In the genomic region with DNA sequence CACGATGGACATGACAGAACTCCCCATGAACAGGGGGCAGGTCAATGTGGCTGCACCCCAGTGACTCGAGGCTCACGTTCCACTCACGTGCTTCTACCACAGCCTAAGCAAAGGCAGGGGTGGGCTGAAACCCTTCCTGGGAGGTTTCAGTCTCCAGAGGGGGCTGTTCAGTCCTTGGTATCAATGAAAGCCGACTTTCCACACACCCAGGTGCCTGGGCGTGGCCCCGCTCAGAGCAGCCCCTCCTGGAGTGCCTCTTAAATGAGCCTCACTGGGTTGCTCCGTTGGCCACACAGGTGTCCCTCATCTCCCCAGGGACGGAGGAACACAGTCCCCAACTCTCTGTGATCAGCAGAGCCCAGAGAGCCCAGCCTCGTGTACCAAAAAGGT, we compare ENCODE assay signal across 13 cellular contexts.
DNase-seq lines count a peak whose midpoint lies in the region; ATAC-seq and TF ChIP-seq lines count a peak whose summit lies in the region.
"Had no signal": no experiment of that assay in that cellular context is flagged by ENCODE, and none has a peak within 500 bp of the region (broad histone marks: within the 10 kb centered on the region; RNA-seq: fewer than 3 reads in every experiment).

No MANE protein-coding gene starts in this region.

- H3K4me3 Mint-ChIP-seq in neural crest cell = no peak overlapping the region
- H3K4me3 Mint-ChIP-seq: activated naive CD4-positive, alpha-beta T cell treated with anti-CD3 and anti-CD28 coated beads, Interleukin-2, amount 10 ng/mL, durations not matched to agents 7 days and 5 days; memory B cell had no signal

- H3K27me3 Mint-ChIP-seq in neural crest cell (ENCODE audit: low read depth) = no peaks in the 10 kb centered on the region
- H3K27me3 Mint-ChIP-seq: activated naive CD4-positive, alpha-beta T cell treated with anti-CD3 and anti-CD28 coated beads, Interleukin-2, amount 10 ng/mL, durations not matched to agents 7 days and 5 days; memory B cell had no signal

- TF ChIP-seq CTCF in coronary artery (IDR thresholded peaks at IDR 0.05) (no peak), neural crest cell (conservative IDR thresholded peaks at IDR 0.05) (no peak), uterus (IDR thresholded peaks at IDR 0.05) (no peak)

- peak overlapping the region; percentile 50 to 83 for H3K27ac ChIP-seq in coronary artery
- peak overlapping the region; percentile 73 to 81 for H3K27ac ChIP-seq in uterus

- DNase-seq in activated naive CD4-positive, alpha-beta T cell treated with anti-CD3 and anti-CD28 coated beads, Interleukin-2, amount 50 U/mL, for 72 hours (ENCODE audit: low spot score in 2 of 2) = no peak
- DNase-seq in activated naive CD4-positive, alpha-beta T cell treated with Interleukin-2 at 50 U/mL for 16 hours = no peak
- DNase-seq in coronary artery (ENCODE audit: low spot score) = peak; percentile 73
- DNase-seq in neural crest cell (ENCODE audit: low read depth, low spot score) = no peak
- no peak for DNase-seq in uterus
- DNase-seq in NCI-H226 = no peak
- DNase-seq in activated CD4-positive, CD25-positive, alpha-beta regulatory T cell (lab: John Stamatoyannopoulos, UW) = no peak
- DNase-seq: activated CD4-positive, alpha-beta T cell treated with anti-CD3 and anti-CD28 coated beads for 1 hour; activated naive CD4-positive, alpha-beta T cell treated with anti-CD3 and anti-CD28 coated beads, Interleukin-2, amount 10 ng/mL, durations not matched to agents 7 days and 5 days; NCI-H187; NK-92 treated with Interleukin-12 subunit alpha and Interleukin-12 subunit beta, amount 100 ng/mL, for 24 hours had no signal

- peak in 1 of 2 donors; percentile 5 for ATAC-seq in activated naive CD4-positive, alpha-beta T cell treated with anti-CD3 and anti-CD28 coated beads, Interleukin-2, amount 50 U/mL, for 72 hours
- no peak for ATAC-seq in HG03457 (IDR thresholded peaks at IDR 0.05; ENCODE audit: unreplicated experiment)

- no peak for TF ChIP-seq POLR2A in uterus (IDR thresholded peaks at IDR 0.05)

- H3K9me3 ChIP-seq in uterus = no peaks in the 10 kb centered on the region

- no peaks in the 10 kb centered on the region for H3K36me3 ChIP-seq in uterus

- H3K36me3 Mint-ChIP-seq in activated naive CD4-positive, alpha-beta T cell treated with anti-CD3 and anti-CD28 coated beads, Interleukin-2, amount 50 U/mL, for 72 hours = peaks cover 28 to 48% of the 10 kb centered on the region in 2 donors
- H3K36me3 Mint-ChIP-seq in neural crest cell (ENCODE audit: low read depth) = peaks cover 3% of the 10 kb centered on the region

- H3K9me3 Mint-ChIP-seq in activated naive CD4-positive, alpha-beta T cell treated with anti-CD3 and anti-CD28 coated beads, Interleukin-2, amount 50 U/mL, for 72 hours = peaks cover 7 to 12% of the 10 kb centered on the region in 2 donors
- H3K9me3 Mint-ChIP-seq in neural crest cell = peaks cover 5% of the 10 kb centered on the region
- H3K9me3 Mint-ChIP-seq: activated naive CD4-positive, alpha-beta T cell treated with anti-CD3 and anti-CD28 coated beads, Interleukin-2, amount 10 ng/mL, durations not matched to agents 7 days and 5 days had no signal

- no peaks in the 10 kb centered on the region for H3K27me3 ChIP-seq in uterus

- peaks cover 36% of the 10 kb centered on the region for H3K4me1 Mint-ChIP-seq in neural crest cell

- peak overlapping the region; percentile 79 to 93 for H3K27ac Mint-ChIP-seq in activated naive CD4-positive, alpha-beta T cell treated with anti-CD3 and anti-CD28 coated beads, Interleukin-2, amount 50 U/mL, for 72 hours
- peak overlapping the region; percentile 92 for H3K27ac Mint-ChIP-seq in neural crest cell (ENCODE audit: unreplicated experiment)
- H3K27ac Mint-ChIP-seq: memory B cell had no signal

- H3K4me3 ChIP-seq in coronary artery (no peak overlapping the region), uterus (no peak overlapping the region)

- intact Hi-C loops in uterus (cut with DNase I; ENCODE audit: low total_unique reads) = no loop called here

- peaks cover 0 to 12% of the 10 kb centered on the region in 2 donors for H3K4me1 ChIP-seq in uterus
